ENCODE assay signal across 8 cellular contexts in genomic region chr4:158671665-158671914, GRCh38. TPM values are rescaled to one million over a fixed set of nuclear protein-coding genes. Genes with fewer than 3 reads are reported as not detected.
DNase-seq lines count a peak whose midpoint lies in the region; ATAC-seq and TF ChIP-seq lines count a peak whose summit lies in the region.

TSS of gene C4orf46 (minus strand) at chr4:158671887. CDS start at chr4:158671801, 86 bp downstream.

- intact Hi-C loops in Right ventricle myocardium superior (cut with DNase I) (no loop called here), cardiac septum (cut with DNase I) (loop anchor here (5.0 kb wide), 2 partner anchors 51 to 181 kb away; partner anchors contain the start of gene PPID), body of pancreas (cut with DNase I) (no loop called here), aorta (cut with DNase I) (loop anchor here in 1 of 2 donors (5.0 kb wide), 1 partner anchor 554 kb away; no protein-coding TSS in a partner anchor)

- H3K27me3 Mint-ChIP-seq in memory B cell = no peaks in the 10 kb centered on the region

- H3K4me1 ChIP-seq in body of pancreas (peaks cover 19% of the 10 kb centered on the region), aorta (ENCODE audit: control insufficient read depth in 1 of 2, insufficient read depth in 2 of 2, low read length in 2 of 2) (no peaks in the 10 kb centered on the region)

- H3K4me3 ChIP-seq in body of pancreas = peak within 1 kb of the TSS; percentile 57 to 97
- H3K4me3 ChIP-seq in aorta (ENCODE audit: low read length in 2 of 2) = peak within 1 kb of the TSS; percentile 32 to 65

- H3K9me3 ChIP-seq in body of pancreas = no peaks in the 10 kb centered on the region
- no peaks in the 10 kb centered on the region for H3K9me3 ChIP-seq in aorta (ENCODE audit: control insufficient read depth, low read length)

- peak; percentile 8 for ATAC-seq in Right ventricle myocardium superior (ENCODE audit: poor library complexity)
- ATAC-seq in body of pancreas = peak; percentile 0
- ATAC-seq in memory B cell (ENCODE audit: low read depth) = no peak
- ATAC-seq in aorta (ENCODE audit: low FRiP score) = no peak

- no peaks in the 10 kb centered on the region for H3K36me3 ChIP-seq in body of pancreas (replicated peaks in 1 of 2; ENCODE audit: insufficient read depth in 1 of 2, low read depth in 2 of 2)
- H3K36me3 ChIP-seq in aorta (ENCODE audit: control insufficient read depth in 1 of 2, insufficient read depth in 2 of 2, low read length in 1 of 2) = no peaks in the 10 kb centered on the region

- no peak for TF ChIP-seq CTCF in body of pancreas (IDR thresholded peaks at IDR 0.05)

- no peaks in the 10 kb centered on the region for H3K9me3 Mint-ChIP-seq in memory B cell

- TF ChIP-seq POLR2A in body of pancreas (IDR thresholded peaks at IDR 0.05) = no peak

- DNase-seq in Right ventricle myocardium superior (no peak), cardiac septum (ENCODE audit: low spot score) (no peak), body of pancreas (no peak), memory B cell (ENCODE audit: low spot score in 2 of 2) (no peak), aorta (no peak), GDM1 (lab: John Stamatoyannopoulos, UW) (no peak), hippocampal formation (lab: John Stamatoyannopoulos, UW) (no peak), activated gamma-delta T cell (lab: John Stamatoyannopoulos, UW) (no peak)

- H3K27me3 ChIP-seq in body of pancreas (no peaks in the 10 kb centered on the region), aorta (ENCODE audit: control insufficient read depth in 1 of 2, insufficient read depth in 2 of 2, low read length in 1 of 2) (no peaks in the 10 kb centered on the region)

- H3K27ac ChIP-seq in body of pancreas = peak within 1 kb of the TSS; percentile 95 to 98 (median 96)
- peak within 1 kb of the TSS; percentile 28 to 49 for H3K27ac ChIP-seq in aorta (ENCODE audit: low read depth in 1 of 2, low read length in 2 of 2)

- no peaks in the 10 kb centered on the region for H3K36me3 Mint-ChIP-seq in memory B cell

- WGBS in body of pancreas, 2 donors = 0% methylated on average over 11 to 20 of the region's 20 CpGs
- WGBS in aorta, 2 donors = 0% methylated on average over 20 of the region's 20 CpGs

- H3K27ac Mint-ChIP-seq in memory B cell = peak within 1 kb of the TSS; percentile 88

- peak within 1 kb of the TSS; percentile 84 for H3K4me3 Mint-ChIP-seq in memory B cell

- peaks cover 9% of the 10 kb centered on the region for H3K4me1 Mint-ChIP-seq in memory B cell

RNA-seq across cellular contexts. Expression of gene C4orf46, which starts in this region (rescaled TPM):
- total RNA-seq in Right ventricle myocardium superior (4.2 TPM), cardiac septum (3.0 TPM), body of pancreas (1 to 10 TPM; 2.3 to 3.4 TPM), aorta (1 to 10 TPM; 2.2 to 2.8 TPM)
- 1 to 10 TPM; 1.8 to 3.0 TPM for polyA plus RNA-seq in aorta

Comparison
In these comparisons a context has a peak if more than half of its experiments do, and no peak if none do; other contexts are left out.
1. ATAC-seq: peak in Right ventricle myocardium superior (single experiment) and body of pancreas (single experiment); none in memory B cell (single experiment) and aorta (single experiment).